ENCODE assay signal across 26 cellular contexts in genomic region chrX:110038900-110039299, GRCh38.
"Had no signal": no experiment of that assay in that cellular context is flagged by ENCODE, and none has a peak within 500 bp of the region (broad histone marks: within the 10 kb centered on the region; RNA-seq: fewer than 3 reads in every experiment).

No MANE protein-coding gene starts in this region.

- H3K4me1 ChIP-seq: right atrium auricular region, suprapubic skin, uterus had no signal

- ATAC-seq: left colon; left lung; natural killer cell; sciatic nerve; stimulated activated naive B cell treated with anti-CD40 and anti-IgM and Interleukin-4, amounts not matched to agents 10 μg/mL and 1 μg/mL and 100 μg/mL, for 72 hours; stimulated activated naive CD8-positive, alpha-beta T cell treated with anti-CD3 and anti-CD28 coated beads, Interleukin-15, Interleukin-2, amounts not matched to agents 100 U/mL and 50 U/mL, for 24 hours had no signal

- H3K4me2 ChIP-seq: neural progenitor cell had no signal

- FAIRE-seq: keratinocyte had no signal

- H3K9ac ChIP-seq: neural progenitor cell, parathyroid adenoma had no signal

- H3K27me3 ChIP-seq: left lung, neural progenitor cell, neutrophil, right atrium auricular region, suprapubic skin, tibial artery, uterus had no signal

- DNase-seq: hippocampal formation; left colon; left lung; naive B cell; natural killer cell; nephron progenitor cell; occipital lobe; stimulated activated CD4-positive, alpha-beta T cell treated with anti-CD3 and anti-CD28 coated beads, Interleukin-12 subunit alpha, Interleukin-12 subunit beta, amount 100 ng/mL, for 4 hours; stimulated activated CD4-positive, alpha-beta T cell treated with anti-CD3 and anti-CD28 coated beads, Interleukin-15, amount 100 ng/mL, for 24 hours; stimulated activated CD4-positive, alpha-beta T cell treated with anti-CD3 and anti-CD28 coated beads, Interleukin-2, amount 100 ng/mL, for 24 hours; stimulated activated CD4-positive, alpha-beta T cell treated with anti-CD3 and anti-CD28 coated beads, Interleukin-4, amount 100 ng/mL, for 1 hour; stimulated activated naive B cell treated with anti-CD40 and anti-IgM and Interleukin-4, amounts not matched to agents 10 μg/mL and 1 μg/mL and 100 μg/mL, for 72 hours; stimulated activated naive CD8-positive, alpha-beta T cell treated with anti-CD3 and anti-CD28 coated beads, Interleukin-15, Interleukin-2, amounts not matched to agents 100 U/mL and 50 U/mL, for 24 hours; stomach; tibial artery; uterus had no signal

- H3K79me2 ChIP-seq: parathyroid adenoma had no signal

- H3K4me3 ChIP-seq: left lung, lung, neural progenitor cell, right atrium auricular region, skin epidermis, stomach, suprapubic skin, thoracic aorta, tibial artery, uterus had no signal

- H3K9me3 ChIP-seq: left lung, neutrophil, right atrium auricular region, stomach, suprapubic skin, thoracic aorta, tibial artery, uterus had no signal

- H3K36me3 ChIP-seq: left lung, neural progenitor cell, neutrophil, right atrium auricular region, stomach, suprapubic skin, thoracic aorta, tibial artery, uterus had no signal

- H3K27ac ChIP-seq: left lung, neural progenitor cell, neutrophil, parathyroid adenoma, right atrium auricular region, skin epidermis, stomach, suprapubic skin, thoracic aorta, tibial artery, uterus had no signal

- H2AFZ ChIP-seq: neural progenitor cell, parathyroid adenoma had no signal
